13 cellular contexts compared by ENCODE assay signal in genomic region chr1:30253807-30254440, GRCh38.
"Had no signal": no experiment of that assay in that cellular context is flagged by ENCODE, and none has a peak within 500 bp of the region (broad histone marks: within the 10 kb centered on the region; RNA-seq: fewer than 3 reads in every experiment).

No MANE protein-coding gene starts in this region.

- H3K27me3 ChIP-seq: body of pancreas had no signal

- DNase-seq: body of pancreas; dermis blood vessel endothelial cell; hypothalamus; left lung; sigmoid colon; stimulated activated CD4-positive, alpha-beta T cell treated with anti-CD3 and anti-CD28 coated beads, Interleukin-2, amount 100 ng/mL, for 48 hours; stimulated activated CD8-positive, alpha-beta memory T cell treated with anti-CD3 and anti-CD28 coated beads, Interleukin-4, amount 100 ng/mL, for 48 hours; stimulated activated naive CD8-positive, alpha-beta T cell treated with anti-CD3 and anti-CD28 coated beads, Interleukin-15, Interleukin-2, amounts not matched to agents 100 U/mL and 50 U/mL, for 24 hours; T-helper 17 cell; upper lobe of right lung had no signal

- H3K4me3 ChIP-seq: body of pancreas, left lung, sigmoid colon, upper lobe of right lung had no signal

- H3K27ac Mint-ChIP-seq: activated naive CD4-positive, alpha-beta T cell treated with anti-CD3 and anti-CD28 coated beads, Interleukin-2, amount 50 U/mL, for 24 hours; memory B cell; nephron; T-helper 17 cell had no signal

- H3K4me3 Mint-ChIP-seq: activated naive CD4-positive, alpha-beta T cell treated with anti-CD3 and anti-CD28 coated beads, Interleukin-2, amount 50 U/mL, for 24 hours; memory B cell; nephron; T-helper 17 cell had no signal

- H3K36me3 Mint-ChIP-seq: activated naive CD4-positive, alpha-beta T cell treated with anti-CD3 and anti-CD28 coated beads, Interleukin-2, amount 50 U/mL, for 24 hours; memory B cell had no signal

- ATAC-seq: body of pancreas; left lung; stimulated activated naive CD8-positive, alpha-beta T cell treated with anti-CD3 and anti-CD28 coated beads, Interleukin-15, Interleukin-2, amounts not matched to agents 100 U/mL and 50 U/mL, for 24 hours; T-helper 17 cell had no signal

- H3K36me3 ChIP-seq: left lung, sigmoid colon, upper lobe of right lung had no signal

- H3K4me1 Mint-ChIP-seq: activated naive CD4-positive, alpha-beta T cell treated with anti-CD3 and anti-CD28 coated beads, Interleukin-2, amount 50 U/mL, for 24 hours; memory B cell had no signal

- H3K9me3 ChIP-seq: body of pancreas, left lung, sigmoid colon, upper lobe of right lung had no signal

- H3K27ac ChIP-seq: body of pancreas, left lung, sigmoid colon, upper lobe of right lung had no signal

- H3K4me1 ChIP-seq: body of pancreas, left lung, sigmoid colon, upper lobe of right lung had no signal

- H3K9me3 Mint-ChIP-seq: activated naive CD4-positive, alpha-beta T cell treated with anti-CD3 and anti-CD28 coated beads, Interleukin-2, amount 50 U/mL, for 24 hours; memory B cell; nephron had no signal
